16 cellular contexts compared by ENCODE assay signal in genomic region chr20:57005146-57005933, GRCh38.
"Had no signal": no experiment of that assay in that cellular context is flagged by ENCODE, and none has a peak within 500 bp of the region (broad histone marks: within the 10 kb centered on the region; RNA-seq: fewer than 3 reads in every experiment).

No MANE protein-coding gene starts in this region.

- H3K79me2 ChIP-seq: hepatocyte had no signal

- ATAC-seq: foreskin keratinocyte; left colon; sciatic nerve; stimulated activated memory B cell treated with anti-CD40 and anti-IgM and Interleukin-4, amounts not matched to agents 10 μg/mL and 1 μg/mL and 100 μg/mL, for 72 hours; upper lobe of right lung had no signal

- H3K4me2 ChIP-seq: hepatocyte had no signal

- H3K36me3 ChIP-seq: colonic mucosa, neutrophil, spleen, tibial artery, upper lobe of right lung had no signal

- H3K27ac ChIP-seq: colonic mucosa, hepatocyte, neutrophil, spleen, tibial artery, upper lobe of right lung had no signal

- H3K27me3 ChIP-seq: colonic mucosa, hepatocyte had no signal

- H2AFZ ChIP-seq: hepatocyte had no signal

- DNase-seq: colonic mucosa; dermis blood vessel endothelial cell; foreskin keratinocyte; head of caudate nucleus; left colon; mammary epithelial cell; spleen; stimulated activated CD4-positive, alpha-beta T cell treated with anti-CD3 and anti-CD28 coated beads, Interleukin-15, amount 100 ng/mL, for 24 hours; stimulated activated CD4-positive, alpha-beta T cell treated with anti-CD3 and anti-CD28 coated beads, Interleukin-1b, Interleukin-23, amount 100 ng/mL, for 48 hours; stimulated activated CD4-positive, alpha-beta T cell treated with anti-CD3 and anti-CD28 coated beads, Interleukin-4, amount 100 ng/mL, for 24 hours; tibial artery; upper lobe of right lung had no signal

- H3K4me3 ChIP-seq: colonic mucosa, hepatocyte, spleen, tibial artery, upper lobe of right lung had no signal

- H3K9me3 ChIP-seq: colonic mucosa, neutrophil, spleen, tibial artery, upper lobe of right lung had no signal

- H3K4me1 ChIP-seq: colonic mucosa, spleen, upper lobe of right lung had no signal
